In the genomic region with DNA sequence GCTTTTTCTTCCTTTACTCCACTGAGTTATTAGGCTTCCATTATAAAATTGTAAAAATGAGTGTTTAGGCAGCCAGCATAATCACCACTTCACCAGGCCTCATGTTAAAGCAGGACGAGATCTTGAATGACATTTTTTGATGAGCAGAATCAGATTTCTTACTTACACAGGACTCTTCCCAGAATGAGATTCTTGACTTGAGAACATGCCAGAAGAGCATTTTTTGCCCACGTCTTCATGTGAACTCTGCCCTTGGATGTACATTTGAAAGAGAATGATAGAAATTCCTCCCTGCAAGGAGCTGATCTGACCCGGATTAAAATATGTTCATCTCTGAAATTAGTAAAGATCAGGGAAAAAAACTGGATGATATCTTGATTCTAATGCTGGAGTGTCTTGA, we compare ENCODE assay signal across 1 cellular context.
TF ChIP-seq lines count a peak whose summit lies in the region.

No MANE protein-coding gene starts in this region.

TF ChIP-seq in IMR-90, 13 proteins besides CTCF, POLR2A, EP300 and RAD21 (continued from another document):
- TF ChIP-seq USF2 (IDR thresholded peaks at IDR 0.05; ENCODE audit: low read depth, low read length) (no peak), NFE2L2 (IDR thresholded peaks at IDR 0.05; ENCODE audit: low read depth, low read length) (no peak), CEBPB (IDR thresholded peaks at IDR 0.05; ENCODE audit: low read depth, low read length) (no peak), MAZ (IDR thresholded peaks at IDR 0.05; ENCODE audit: borderline replicate concordance, low read depth, low read length) (no peak)
- TF ChIP-seq, protein P1, sequence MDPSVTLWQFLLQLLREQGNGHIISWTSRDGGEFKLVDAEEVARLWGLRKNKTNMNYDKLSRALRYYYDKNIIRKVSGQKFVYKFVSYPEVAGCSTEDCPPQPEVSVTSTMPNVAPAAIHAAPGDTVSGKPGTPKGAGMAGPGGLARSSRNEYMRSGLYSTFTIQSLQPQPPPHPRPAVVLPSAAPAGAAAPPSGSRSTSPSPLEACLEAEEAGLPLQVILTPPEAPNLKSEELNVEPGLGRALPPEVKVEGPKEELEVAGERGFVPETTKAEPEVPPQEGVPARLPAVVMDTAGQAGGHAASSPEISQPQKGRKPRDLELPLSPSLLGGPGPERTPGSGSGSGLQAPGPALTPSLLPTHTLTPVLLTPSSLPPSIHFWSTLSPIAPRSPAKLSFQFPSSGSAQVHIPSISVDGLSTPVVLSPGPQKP (IDR thresholded peaks at IDR 0.05; ENCODE audit: borderline replicate concordance, low read depth, low read length): no peak
